In genomic region chr4:76011018-76011670, GRCh38 we compare ENCODE assay signal across 16 cellular contexts. TPM values are rescaled to one million over a fixed set of nuclear protein-coding genes. Genes with fewer than 3 reads are reported as not detected.
A peak's percentile ranks its signal among the peaks of the same experiment; 100 is the strongest.
DNase-seq lines count a peak whose midpoint lies in the region; ATAC-seq, FAIRE-seq and TF ChIP-seq lines count a peak whose summit lies in the region.
"Had no signal": no experiment of that assay in that cellular context is flagged by ENCODE, and none has a peak within 500 bp of the region (broad histone marks: within the 10 kb centered on the region; RNA-seq: fewer than 3 reads in every experiment).

No MANE protein-coding gene starts in this region.

- H3K27me3 ChIP-seq in GM23248 (replicated peaks; ENCODE audit: insufficient read depth) = no peaks in the 10 kb centered on the region
- peaks cover 0 to 2% of the 10 kb centered on the region in 2 experiments; a peak in 1 of 4 replicates for H3K27me3 ChIP-seq in GM12878 (replicated peaks in 1 of 2; ENCODE audit: control insufficient read depth in 2 of 2, insufficient read depth in 2 of 2, low read length in 1 of 2)
- no peaks in the 10 kb centered on the region for H3K27me3 ChIP-seq in skeletal muscle tissue (ENCODE audit: control insufficient read depth in 3 of 3, insufficient read depth in 3 of 3, low read length in 3 of 3)

- peak overlapping the region; percentile 67 for H3K4me3 Mint-ChIP-seq in memory B cell
- H3K4me3 Mint-ChIP-seq: nephron progenitor cell, T-cell, type B pancreatic cell had no signal

- intact Hi-C loops in GM12878 (cut with micrococcal nuclease; ENCODE audit: unreplicated experiment) = loop anchor here (5.0 kb wide), 1 partner anchor 46 kb away; no protein-coding TSS in a partner anchor

- H3F3A ChIP-seq in GM23248 (ENCODE audit: insufficient read depth) = peaks cover 29% of the 10 kb centered on the region

- BruUV-seq in GM12878 (replicated peaks; lab: Mats Ljungman, UMichigan) = no TSS peak

- H4K20me1 ChIP-seq in GM23248 (ENCODE audit: insufficient read depth) (no peaks in the 10 kb centered on the region), GM12878 (ENCODE audit: control insufficient read depth, insufficient read depth) (no peaks in the 10 kb centered on the region)

- TF ChIP-seq RAD21 in GM12878 (IDR thresholded peaks at IDR 0.05; ENCODE audit: insufficient read depth, low read depth, low read length) = no peak

- H3K27ac ChIP-seq in GM23248 (peak overlapping the region; percentile 94), GM12878 (ENCODE audit: control insufficient read depth, insufficient read depth) (peak overlapping the region; percentile 85), skeletal muscle tissue (ENCODE audit: low read depth, low read length) (peak overlapping the region; percentile 74)

- H2AFZ ChIP-seq in GM23248 (peak overlapping the region; percentile 98), GM12878 (ENCODE audit: control insufficient read depth, low read depth, low read length) (peak overlapping the region; percentile 74; the same call in 1 of the 2 replicates)

- FAIRE-seq in GM12878 (lab: Jason Lieb, UNC) = no peak

- in situ Hi-C loops in GM23248 (cut with MboI) (no loop called here), GM12878 (cut with MboI) (no loop called here)

- H3K9me2 ChIP-seq in GM23248 (ENCODE audit: insufficient read depth) = no peaks in the 10 kb centered on the region

- 96 to 97% methylated on average over 31 of the region's 31 CpGs for WGBS in GM23248 (ENCODE audit: low coverage in 1 of 2, low lambda C conversion rate in 2 of 2, missing lambda C conversion rate in 2 of 2), 2 experiments
- 93% methylated on average over 31 of the region's 31 CpGs for WGBS in GM12878 (ENCODE audit: insufficient coverage, insufficient replicate concordance, low lambda C conversion rate, missing lambda C conversion rate)

- DNase-seq in GM23248 (no peak), GM12878 (ENCODE audit: low read depth, low spot score) (no peak), memory B cell (ENCODE audit: low spot score in 2 of 2) (no peak), NCI-H1105 treated with DMSO at 0.1 percent for 48 hours (lab: John Stamatoyannopoulos, UW) (no peak)
- DNase-seq: activated CD4-positive, alpha-beta T cell treated with anti-CD3 and anti-CD28 coated beads for 1 hour; activated T-cell treated with anti-CD3 and anti-CD28 coated beads, Interleukin-2, amount 50 U/mL, for 1 hour; effector CD4-positive, alpha-beta T cell; nephron progenitor cell; stimulated activated CD4-positive, alpha-beta T cell treated with anti-CD3 and anti-CD28 coated beads, Interleukin-12 subunit alpha, Interleukin-12 subunit beta, amount 100 ng/mL, for 4 hours; T-cell had no signal

- CTCF ChIA-PET in GM12878 (lab: Yijun Ruan, JAX) = interaction anchor here (0.7 to 1.4 kb wide), 3 partner anchors 26 to 43 kb away, joined by 3 read pairs; no protein-coding TSS in a partner anchor

- RAD21 ChIA-PET in GM12878 (lab: Charles Lee; ENCODE audit: unreplicated experiment) = interaction anchor here (0.8 to 1.1 kb wide), 2 partner anchors 15 to 48 kb away, joined by 4 read pairs; no protein-coding TSS in a partner anchor

- TF ChIP-seq POLR2A in GM12878 (IDR thresholded peaks at IDR 0.05; ENCODE audit: low read depth, low read length) = no peak

- H3K9me3 ChIP-seq in GM23248 (ENCODE audit: low read depth) = no peaks in the 10 kb centered on the region
- no peaks in the 10 kb centered on the region; the same call in 2 of the 3 replicates for H3K9me3 ChIP-seq in GM12878 (replicated peaks; ENCODE audit: control insufficient read depth, insufficient read depth, low read length)
- no peaks in the 10 kb centered on the region for H3K9me3 ChIP-seq in skeletal muscle tissue (ENCODE audit: control insufficient read depth in 3 of 3, low read length in 3 of 3)

- H3K79me2 ChIP-seq in GM23248 (ENCODE audit: insufficient read depth) = no peaks in the 10 kb centered on the region
- no peaks in the 10 kb centered on the region for H3K79me2 ChIP-seq in GM12878 (ENCODE audit: control insufficient read depth, insufficient read depth, low read length)

- H3K4me3 ChIP-seq in GM23248 = peak overlapping the region; percentile 62
- H3K4me3 ChIP-seq in GM12878 = peak overlapping the region; percentile 23; the same call in 1 of the 2 replicates
- H3K4me3 ChIP-seq in skeletal muscle tissue (ENCODE audit: low read length in 3 of 3) = peak overlapping the region in 1 of 3 donors; percentile 57

- H3K27me3 Mint-ChIP-seq in memory B cell = no peaks in the 10 kb centered on the region

- peak overlapping the region; percentile 79 for H3K4me2 ChIP-seq in GM23248 (ENCODE audit: unreplicated experiment)
- H3K4me2 ChIP-seq in GM12878 (ENCODE audit: control insufficient read depth, insufficient read depth) = peak overlapping the region; percentile 96

- H3K4me1 Mint-ChIP-seq in memory B cell = peaks cover 24% of the 10 kb centered on the region
- H3K4me1 Mint-ChIP-seq: T-cell had no signal

- no peaks in the 10 kb centered on the region for H3K9me3 Mint-ChIP-seq in memory B cell
- H3K9me3 Mint-ChIP-seq: nephron progenitor cell, T-cell, type B pancreatic cell had no signal

- H3K36me3 ChIP-seq in GM23248 (ENCODE audit: low read depth) = no peaks in the 10 kb centered on the region
- H3K36me3 ChIP-seq in GM12878 (ENCODE audit: control insufficient read depth in 2 of 2, insufficient read depth in 2 of 2, low read length in 1 of 2) = no peaks in the 10 kb centered on the region
- H3K36me3 ChIP-seq in skeletal muscle tissue (ENCODE audit: control insufficient read depth in 3 of 3, insufficient read depth in 3 of 3, low read length in 3 of 3) = no peaks in the 10 kb centered on the region

- TF ChIP-seq CTCF in GM12878 (IDR thresholded peaks at IDR 0.05 in 2 of 3, conservative IDR thresholded peaks at IDR 0.05 in 1 of 3; ENCODE audit: control insufficient read depth in 2 of 3, extremely low read depth in 1 of 3, insufficient read depth in 1 of 3, low read depth in 3 of 3, low read length in 3 of 3) = no peak

- no peaks in the 10 kb centered on the region for H3K36me3 Mint-ChIP-seq in memory B cell
- H3K36me3 Mint-ChIP-seq: T-cell, type B pancreatic cell had no signal

- SMC1A ChIA-PET in GM12878 (lab: Charles Lee; ENCODE audit: uncharacterized antibody, unreplicated experiment) = no interaction called here

- POLR2A ChIA-PET in GM12878 (lab: Charles Lee) = no interaction called here

- H3K9ac ChIP-seq in GM23248 (peak overlapping the region; percentile 77), GM12878 (ENCODE audit: control insufficient read depth, insufficient read depth, low read length) (peak overlapping the region; percentile 15; the same call in 1 of the 2 replicates), skeletal muscle tissue (ENCODE audit: low read depth in 1 of 3, low read length in 3 of 3) (no peak overlapping the region)

- ATAC-seq in GM12878 = no peak
- ATAC-seq in memory B cell (ENCODE audit: low read depth) = no peak
- no peak for ATAC-seq in HG03521 (IDR thresholded peaks at IDR 0.05; ENCODE audit: unreplicated experiment)
- no peak for ATAC-seq in GM18520 (IDR thresholded peaks at IDR 0.05; ENCODE audit: unreplicated experiment)
- no peak for ATAC-seq in HG02981 (IDR thresholded peaks at IDR 0.05; ENCODE audit: unreplicated experiment)
- ATAC-seq: T-cell had no signal

- no peak for TF ChIP-seq EP300 in GM12878 (IDR thresholded peaks at IDR 0.05; ENCODE audit: borderline replicate concordance in 1 of 2, control insufficient read depth in 1 of 2, low read depth in 2 of 2, low read length in 2 of 2)

- H3K4me1 ChIP-seq in GM23248 (ENCODE audit: insufficient read depth) (peaks cover 21% of the 10 kb centered on the region), GM12878 (ENCODE audit: control insufficient read depth, insufficient read depth, low read length) (peaks cover 42% of the 10 kb centered on the region), skeletal muscle tissue (ENCODE audit: control insufficient read depth in 3 of 3, insufficient read depth in 3 of 3, low read length in 3 of 3) (peaks cover 0 to 6% (median 5%) of the 10 kb centered on the region in 3 donors)

- H3K27ac Mint-ChIP-seq in memory B cell = no peak overlapping the region
- H3K27ac Mint-ChIP-seq: nephron progenitor cell, T-cell, type B pancreatic cell had no signal

RNA-seq across cellular contexts. Expression of gene CXCL9, which starts 3.8 kb away (rescaled TPM):
- total RNA-seq in GM23248 (2014; rRNA removed; shearing (Covaris generic)) = not detected in 2 replicates
- polyA plus RNA-seq in GM23248 (2016; fragmentation: Nextera tagmentation; extraction: Ambion mirVana) (not detected in 2 replicates), GM12878 (2011; rRNA removed) (0.03 TPM in 1 of 2 replicates, not detected in the other), GM12878 (2014; fragmentation: Illumina TruSeq; extraction: Trizol) (0.46 and 1.0 TPM in 2 replicates), GM12878 (2014; fragmentation: Nextera tagmentation; extraction: Ambion mirVana) (under 1 TPM; 0.03 to 0.07 TPM), GM12878 (2014; rRNA removed) (0.24 and 0.32 TPM in 2 replicates), GM12878 (2016; fragmentation: Nextera tagmentation; extraction: Ambion mirVana) (under 1 TPM; 0.23 to 0.25 TPM)
- not detected in 2 replicates for total RNA-seq in GM12878 (2013; cell fraction: nucleolus; rRNA removed)
- total RNA-seq in GM12878 (2014; rRNA removed) (0.06 and 0.38 TPM in 2 replicates), GM12878 (2014; rRNA removed; fragmentation: Illumina TruSeq; extraction: Trizol) (0.22 and 0.32 TPM in 2 replicates), GM12878 (2021) (0.19 and 0.21 TPM in 2 replicates), skeletal muscle tissue (0.52 TPM)
- 0.52 TPM for polyA plus RNA-seq in GM12878 (2011; ENCODE audit: low read depth)
- polyA plus RNA-seq in GM12878 (2011; cell fraction: cytosol; rRNA removed) = 0.01 TPM in 1 of 2 replicates, not detected in the other
- not detected in 2 replicates for polyA plus RNA-seq in GM12878 (2011; cell fraction: nucleus; rRNA removed)
- polyA plus RNA-seq in GM12878 (2012) = 1.2 and 1.6 TPM in 2 replicates
- not detected in 2 replicates for polyA minus RNA-seq in GM12878 (2011; rRNA and poly(A)+ RNA removed)
- polyA minus RNA-seq in GM12878 (2011; cell fraction: cytosol; rRNA and poly(A)+ RNA removed) = not detected in 2 replicates
- not detected in 2 replicates for polyA minus RNA-seq in GM12878 (2011; cell fraction: nucleus; rRNA and poly(A)+ RNA removed)
- total RNA-seq: HT-29, T-cell had no signal

RNA-seq across cellular contexts. Expression of gene CXCL10, which starts 12.2 kb away (rescaled TPM):
- total RNA-seq in GM23248 (2014; rRNA removed; shearing (Covaris generic)) = not detected in 2 replicates
- polyA plus RNA-seq in GM23248 (2016; fragmentation: Nextera tagmentation; extraction: Ambion mirVana) = not detected in 2 replicates
- total RNA-seq in GM12878 (2013; cell fraction: nucleolus; rRNA removed) = 0.58 TPM in 1 of 2 replicates, not detected in the other
- 1.8 and 3.2 TPM in 2 replicates for total RNA-seq in GM12878 (2014; rRNA removed)
- 2.7 and 2.8 TPM in 2 replicates for total RNA-seq in GM12878 (2014; rRNA removed; fragmentation: Illumina TruSeq; extraction: Trizol)
- 1.3 and 2.2 TPM in 2 replicates for total RNA-seq in GM12878 (2021)
- polyA plus RNA-seq in GM12878 (2011; ENCODE audit: low read depth) = 6.2 TPM
- 0.46 and 0.88 TPM in 2 replicates for polyA plus RNA-seq in GM12878 (2011; rRNA removed)
- polyA plus RNA-seq in GM12878 (2011; cell fraction: cytosol; rRNA removed) = 0.13 and 0.31 TPM in 2 replicates
- 0.25 TPM in 1 of 2 replicates, not detected in the other for polyA plus RNA-seq in GM12878 (2011; cell fraction: nucleus; rRNA removed)
- polyA plus RNA-seq in GM12878 (2012) = 8.0 and 13.0 TPM in 2 replicates
- 2.4 and 4.6 TPM in 2 replicates for polyA plus RNA-seq in GM12878 (2014; fragmentation: Illumina TruSeq; extraction: Trizol)
- 10 to 100 TPM in 1 of 2 experiments, 1 to 10 TPM in 1; 7.7 to 10.4 TPM for polyA plus RNA-seq in GM12878 (2014; fragmentation: Nextera tagmentation; extraction: Ambion mirVana)
- 0.99 and 2.0 TPM in 2 replicates for polyA plus RNA-seq in GM12878 (2014; rRNA removed)
- 10 to 100 TPM; 15.5 to 19.5 TPM for polyA plus RNA-seq in GM12878 (2016; fragmentation: Nextera tagmentation; extraction: Ambion mirVana)
- 0.44 TPM in 1 of 2 replicates, not detected in the other for polyA minus RNA-seq in GM12878 (2011; rRNA and poly(A)+ RNA removed)
- not detected in 2 replicates for polyA minus RNA-seq in GM12878 (2011; cell fraction: cytosol; rRNA and poly(A)+ RNA removed)
- polyA minus RNA-seq in GM12878 (2011; cell fraction: nucleus; rRNA and poly(A)+ RNA removed) = not detected in 2 replicates
- 4.7 TPM for total RNA-seq in skeletal muscle tissue
- total RNA-seq: T-cell had no signal

RNA-seq across cellular contexts. Expression of gene SDAD1, which starts 20.4 kb away (rescaled TPM):
- total RNA-seq in GM23248 (2014; rRNA removed; shearing (Covaris generic)) = 34.2 and 68.8 TPM in 2 replicates
- polyA plus RNA-seq in GM23248 (2016; fragmentation: Nextera tagmentation; extraction: Ambion mirVana) (69.5 and 76.2 TPM in 2 replicates), GM12878 (2011; rRNA removed) (27.1 and 35.6 TPM in 2 replicates), GM12878 (2014; fragmentation: Illumina TruSeq; extraction: Trizol) (45.5 and 48.2 TPM in 2 replicates), GM12878 (2014; fragmentation: Nextera tagmentation; extraction: Ambion mirVana) (10 to 100 TPM; 46.0 to 84.4 TPM), GM12878 (2014; rRNA removed) (18.5 and 22.3 TPM in 2 replicates), GM12878 (2016; fragmentation: Nextera tagmentation; extraction: Ambion mirVana) (10 to 100 TPM; 63.3 to 75.0 TPM)
- total RNA-seq in GM12878 (2013; cell fraction: nucleolus; rRNA removed) = 20.0 TPM in 2 replicates
- total RNA-seq in GM12878 (2014; rRNA removed) (20.5 and 21.2 TPM in 2 replicates), GM12878 (2014; rRNA removed; fragmentation: Illumina TruSeq; extraction: Trizol) (34.8 and 36.7 TPM in 2 replicates), GM12878 (2021) (34.0 and 34.3 TPM in 2 replicates), skeletal muscle tissue (15.7 TPM)
- polyA plus RNA-seq in GM12878 (2011; ENCODE audit: low read depth) = 11.0 TPM
- 10.9 and 11.6 TPM in 2 replicates for polyA plus RNA-seq in GM12878 (2011; cell fraction: cytosol; rRNA removed)
- 12.7 and 17.2 TPM in 2 replicates for polyA plus RNA-seq in GM12878 (2011; cell fraction: nucleus; rRNA removed)
- polyA plus RNA-seq in GM12878 (2012) = 18.2 and 19.5 TPM in 2 replicates
- polyA minus RNA-seq in GM12878 (2011; rRNA and poly(A)+ RNA removed) = 18.2 and 24.7 TPM in 2 replicates
- 9.9 and 11.5 TPM in 2 replicates for polyA minus RNA-seq in GM12878 (2011; cell fraction: cytosol; rRNA and poly(A)+ RNA removed)
- 9.1 and 14.2 TPM in 2 replicates for polyA minus RNA-seq in GM12878 (2011; cell fraction: nucleus; rRNA and poly(A)+ RNA removed)

RNA-seq across cellular contexts. Expression of gene CXCL11, which starts 24.7 kb away (rescaled TPM):
- total RNA-seq in GM23248 (2014; rRNA removed; shearing (Covaris generic)) = not detected in 2 replicates
- polyA plus RNA-seq in GM23248 (2016; fragmentation: Nextera tagmentation; extraction: Ambion mirVana) = not detected in 2 replicates
- not detected in 2 replicates for total RNA-seq in GM12878 (2013; cell fraction: nucleolus; rRNA removed)
- not detected in 2 replicates for total RNA-seq in GM12878 (2014; rRNA removed)
- not detected in 2 replicates for total RNA-seq in GM12878 (2014; rRNA removed; fragmentation: Illumina TruSeq; extraction: Trizol)
- not detected in 2 replicates for total RNA-seq in GM12878 (2021)
- polyA plus RNA-seq in GM12878 (2011; ENCODE audit: low read depth) = not detected
- not detected in 2 replicates for polyA plus RNA-seq in GM12878 (2011; rRNA removed)
- polyA plus RNA-seq in GM12878 (2011; cell fraction: cytosol; rRNA removed) = 0.04 TPM in 1 of 2 replicates, not detected in the other
- not detected in 2 replicates for polyA plus RNA-seq in GM12878 (2011; cell fraction: nucleus; rRNA removed)
- not detected in 2 replicates for polyA plus RNA-seq in GM12878 (2012)
- polyA plus RNA-seq in GM12878 (2014; fragmentation: Illumina TruSeq; extraction: Trizol) = 0.17 TPM in 1 of 2 replicates, not detected in the other
- polyA plus RNA-seq in GM12878 (2014; fragmentation: Nextera tagmentation; extraction: Ambion mirVana) = under 1 TPM in 1 of 2 experiments, not detected in 1; 0.04 TPM
- polyA plus RNA-seq in GM12878 (2014; rRNA removed) = not detected in 2 replicates
- not detected for polyA plus RNA-seq in GM12878 (2016; fragmentation: Nextera tagmentation; extraction: Ambion mirVana)
- not detected in 2 replicates for polyA minus RNA-seq in GM12878 (2011; rRNA and poly(A)+ RNA removed)
- polyA minus RNA-seq in GM12878 (2011; cell fraction: cytosol; rRNA and poly(A)+ RNA removed) = not detected in 2 replicates
- not detected in 2 replicates for polyA minus RNA-seq in GM12878 (2011; cell fraction: nucleus; rRNA and poly(A)+ RNA removed)
- 0.52 TPM for total RNA-seq in skeletal muscle tissue
- total RNA-seq: T-cell had no signal

Comparison
In these comparisons a context has a peak if more than half of its experiments do, and no peak if none do; other contexts are left out.
1. H3K9ac ChIP-seq: peak in GM23248 (single experiment) and GM12878 (single experiment); none in skeletal muscle tissue (0 of 3).
2. Peak in every context shown above with its lines, with median percentiles within 50 percentile points of each other: H3K27ac ChIP-seq.